In the genomic region with DNA sequence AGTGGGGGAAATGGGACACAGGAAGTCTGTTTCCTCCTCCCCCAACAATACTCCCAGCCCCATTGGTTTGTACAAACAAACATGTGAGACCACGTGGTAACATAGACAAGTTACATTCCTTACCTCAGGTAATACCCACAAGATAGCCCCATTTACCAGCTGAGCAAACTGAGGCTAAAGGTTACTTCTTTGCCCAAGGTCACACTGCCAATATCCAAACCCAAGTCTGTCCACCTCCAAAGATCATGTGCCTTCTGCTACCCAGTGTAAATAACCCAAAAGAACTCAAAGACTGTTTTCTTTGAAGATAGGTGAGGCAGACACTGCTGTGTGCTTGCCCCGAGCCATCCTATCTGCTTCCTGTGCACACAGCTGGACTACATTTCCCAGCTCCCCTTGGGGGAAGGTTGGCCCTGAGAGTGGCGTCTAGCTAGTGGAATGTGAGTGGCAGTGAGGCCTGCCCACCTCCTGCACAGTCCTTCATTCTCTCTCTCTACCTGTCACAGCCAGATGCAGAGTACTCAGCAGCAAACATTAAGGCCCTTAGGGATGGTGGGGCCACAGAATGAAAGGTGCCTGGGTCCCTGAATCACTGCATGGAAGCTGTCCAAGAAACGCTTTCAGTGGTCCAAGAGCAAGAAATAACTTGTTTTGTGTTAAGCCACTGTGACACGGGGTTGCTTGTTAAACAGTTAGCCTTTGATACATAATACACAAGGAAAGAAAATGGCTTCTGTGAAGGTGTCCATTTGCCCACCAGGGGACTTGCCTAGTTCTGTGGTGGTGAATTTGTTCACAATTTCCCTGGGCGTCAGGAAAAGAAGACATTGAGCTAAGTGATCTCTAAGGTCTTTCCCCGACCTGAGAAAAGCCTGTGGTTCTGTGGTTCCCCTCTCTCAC, we compare ENCODE assay signal across 7 cellular contexts.
DNase-seq lines count a peak whose midpoint lies in the region; ATAC-seq and TF ChIP-seq lines count a peak whose summit lies in the region.

No MANE protein-coding gene starts in this region.

- intact Hi-C loops in tibial artery (cut with DNase I; ENCODE audit: low total_unique reads) = loop anchor here (5.0 to 10.0 kb wide), 3 partner anchors 58 to 468 kb away; no protein-coding TSS in a partner anchor

- TF ChIP-seq CTCF in GM06990 (IDR thresholded peaks at IDR 0.05; ENCODE audit: insufficient read depth, low read length, poor library complexity, severe bottlenecking) (no peak), tibial artery (IDR thresholded peaks at IDR 0.05) (no peak)

- ATAC-seq in GM19463 (IDR thresholded peaks at IDR 0.05; ENCODE audit: unreplicated experiment) = peak; percentile 66
- ATAC-seq in HG03442 (IDR thresholded peaks at IDR 0.05; ENCODE audit: unreplicated experiment) = peak; percentile 67
- ATAC-seq in stimulated activated naive CD8-positive, alpha-beta T cell treated with anti-CD3 and anti-CD28 coated beads, Interleukin-15, amount 100 ng/mL, for 72 hours = peak; percentile 47

- H3K27me3 ChIP-seq in GM06990 (replicated peaks; ENCODE audit: control insufficient read depth, insufficient read depth, low read length) (no peaks in the 10 kb centered on the region), tibial artery (peaks cover 0 to 43% of the 10 kb centered on the region in 2 donors)

- H3K36me3 ChIP-seq in GM06990 (ENCODE audit: control insufficient read depth, insufficient read depth, low read length) = no peaks in the 10 kb centered on the region
- no peaks in the 10 kb centered on the region for H3K36me3 ChIP-seq in tibial artery

- DNase-seq in GM06990 (ENCODE audit: extremely low read depth, insufficient read length) (peak; percentile 61), SW480 (ENCODE audit: low spot score) (peak; percentile 86), epithelial cell of prostate (ENCODE audit: low read depth, low spot score) (peak; percentile 43), tibial artery (no peak)
- peak; percentile 18 to 21 for DNase-seq in stimulated activated naive CD8-positive, alpha-beta T cell treated with anti-CD3 and anti-CD28 coated beads, Interleukin-15, amount 100 ng/mL, for 72 hours

- peaks cover 31% of the 10 kb centered on the region for H3K27me3 Mint-ChIP-seq in stimulated activated naive CD8-positive, alpha-beta T cell treated with anti-CD3 and anti-CD28 coated beads, Interleukin-15, amount 100 ng/mL, for 72 hours

- H3K4me1 Mint-ChIP-seq in stimulated activated naive CD8-positive, alpha-beta T cell treated with anti-CD3 and anti-CD28 coated beads, Interleukin-15, amount 100 ng/mL, for 72 hours = peaks cover 41% of the 10 kb centered on the region

- no peaks in the 10 kb centered on the region for H3K9me3 ChIP-seq in tibial artery

- H3K9me3 Mint-ChIP-seq in stimulated activated naive CD8-positive, alpha-beta T cell treated with anti-CD3 and anti-CD28 coated beads, Interleukin-15, amount 100 ng/mL, for 72 hours = no peaks in the 10 kb centered on the region

- H3K27ac Mint-ChIP-seq in stimulated activated naive CD8-positive, alpha-beta T cell treated with anti-CD3 and anti-CD28 coated beads, Interleukin-15, amount 100 ng/mL, for 72 hours = no peak overlapping the region

- peak overlapping the region; percentile 70 to 74 for H3K4me3 Mint-ChIP-seq in stimulated activated naive CD8-positive, alpha-beta T cell treated with anti-CD3 and anti-CD28 coated beads, Interleukin-15, amount 100 ng/mL, for 72 hours

- H3K4me3 ChIP-seq in GM06990 (replicated peaks; ENCODE audit: low read depth, low read length) (peak overlapping the region; percentile 30), tibial artery (no peak overlapping the region)

- H3K27ac ChIP-seq in epithelial cell of prostate (no peak overlapping the region), tibial artery (no peak overlapping the region)

- peaks cover 0 to 14% (median 8%) of the 10 kb centered on the region in 4 donors for H3K4me1 ChIP-seq in tibial artery

Comparison
In these comparisons a context has a peak if more than half of its experiments do, and no peak if none do; other contexts are left out.
1. DNase-seq: peak in GM06990 (single experiment), SW480 (single experiment), epithelial cell of prostate (single experiment) and stimulated activated naive CD8-positive, alpha-beta T cell treated with anti-CD3 and anti-CD28 coated beads, Interleukin-15, amount 100 ng/mL, for 72 hours (2 of 2); none in tibial artery (0 of 2).
2. Peak in every context shown above with its lines, with median percentiles within 50 percentile points of each other: ATAC-seq.